ENCODE assay signal across 10 cellular contexts in genomic region chr11:74696932-74697687, GRCh38. TPM values are rescaled to one million over a fixed set of nuclear protein-coding genes. Genes with fewer than 3 reads are reported as not detected.
DNase-seq lines count a peak whose midpoint lies in the region; ATAC-seq and TF ChIP-seq lines count a peak whose summit lies in the region.
"Had no signal": no experiment of that assay in that cellular context is flagged by ENCODE, and none has a peak within 500 bp of the region (broad histone marks: within the 10 kb centered on the region; RNA-seq: fewer than 3 reads in every experiment).

No MANE protein-coding gene starts in this region.

- H3K4me3 ChIP-seq in ACC112 (ENCODE audit: low read depth, low read length) (peak overlapping the region; percentile 61; the same call in 1 of the 2 replicates), adipocyte (ENCODE audit: low read length) (peak overlapping the region; percentile 60)
- no peak overlapping the region for H3K4me3 ChIP-seq in CD8-positive, alpha-beta T cell (ENCODE audit: low read depth, low read length)

- peak overlapping the region; percentile 22 for H3K9ac ChIP-seq in adipocyte (ENCODE audit: low read length)

- POLR2A ChIA-PET in CD8-positive, alpha-beta T cell (lab: Charles Lee) = no interaction called here

- peaks cover 15% of the 10 kb centered on the region for H3K4me1 ChIP-seq in ACC112 (ENCODE audit: control insufficient read depth, insufficient read depth, low read length, unreplicated experiment)
- H3K4me1 ChIP-seq in adipocyte (ENCODE audit: control insufficient read depth, insufficient read depth, low read length) = peaks cover 28% of the 10 kb centered on the region
- H3K4me1 ChIP-seq in CD8-positive, alpha-beta T cell (ENCODE audit: insufficient read depth, low read length) = no peaks in the 10 kb centered on the region

- DNase-seq in adipocyte (ENCODE audit: low read depth) (peak; percentile 86), Right ventricle myocardium inferior (ENCODE audit: missing footprints) (peak; percentile 87), nephron progenitor cell (peak; percentile 36), Calu3 (no peak), cortex of kidney (lab: John Stamatoyannopoulos, UW) (no peak)
- no peak for DNase-seq in CD8-positive, alpha-beta T cell
- DNase-seq: stimulated activated CD4-positive, alpha-beta T cell treated with anti-CD3 and anti-CD28 coated beads, Interleukin-2, amount 100 ng/mL, for 24 hours had no signal

- intact Hi-C loops in Right ventricle myocardium inferior (cut with DNase I) = no loop called here
- intact Hi-C loops in Calu3 (cut with micrococcal nuclease; ENCODE audit: unreplicated experiment) = no loop called here
- intact Hi-C loops in CD8-positive, alpha-beta T cell (cut with DNase I, micrococcal nuclease) = no loop called here

- ATAC-seq in Right ventricle myocardium inferior (peak; percentile 90), HG03378 (IDR thresholded peaks at IDR 0.05; ENCODE audit: unreplicated experiment) (no peak)
- no peak for ATAC-seq in CD8-positive, alpha-beta T cell

- no peaks in the 10 kb centered on the region for H3K36me3 Mint-ChIP-seq in nephron progenitor cell (ENCODE audit: low read depth)
- peaks cover under 1% of the 10 kb centered on the region for H3K36me3 Mint-ChIP-seq in Calu3 (ENCODE audit: insufficient read depth, unreplicated experiment)
- no peaks in the 10 kb centered on the region for H3K36me3 Mint-ChIP-seq in CD8-positive, alpha-beta T cell

- H3K36me3 ChIP-seq in ACC112 (ENCODE audit: insufficient read depth, low read length) = no peaks in the 10 kb centered on the region
- H3K36me3 ChIP-seq in adipocyte (ENCODE audit: control insufficient read depth, insufficient read depth, low read length, severe bottlenecking) = no peaks in the 10 kb centered on the region
- H3K36me3 ChIP-seq in CD8-positive, alpha-beta T cell (ENCODE audit: insufficient read depth, low read length) = no peaks in the 10 kb centered on the region

- H3K79me2 ChIP-seq in ACC112 (ENCODE audit: control insufficient read depth, insufficient read depth, low read length, unreplicated experiment) = no peaks in the 10 kb centered on the region

- H3K9me3 Mint-ChIP-seq in nephron progenitor cell (no peaks in the 10 kb centered on the region), Calu3 (ENCODE audit: low read depth, unreplicated experiment) (no peaks in the 10 kb centered on the region)
- no peaks in the 10 kb centered on the region for H3K9me3 Mint-ChIP-seq in CD8-positive, alpha-beta T cell

- H3K4me3 Mint-ChIP-seq in nephron progenitor cell = peak overlapping the region; percentile 28
- no peak overlapping the region for H3K4me3 Mint-ChIP-seq in Calu3 (ENCODE audit: low read depth, unreplicated experiment)
- H3K4me3 Mint-ChIP-seq in CD8-positive, alpha-beta T cell = no peak overlapping the region

- no peaks in the 10 kb centered on the region for H3K9me3 ChIP-seq in adipocyte (ENCODE audit: control insufficient read depth, low read length)
- no peaks in the 10 kb centered on the region for H3K9me3 ChIP-seq in CD8-positive, alpha-beta T cell (ENCODE audit: low read length)

- TF ChIP-seq CTCF in nephron progenitor cell (IDR thresholded peaks at IDR 0.05) = no peak
- TF ChIP-seq CTCF in Calu3 (IDR thresholded peaks at IDR 0.05; ENCODE audit: unreplicated experiment) = no peak
- no peak for TF ChIP-seq CTCF in CD8-positive, alpha-beta T cell (IDR thresholded peaks at IDR 0.05)

- BruUV-seq in Calu3 (replicated peaks; lab: Mats Ljungman, UMichigan) = no TSS peak

- H3K27ac Mint-ChIP-seq in nephron progenitor cell (no peak overlapping the region), Calu3 (ENCODE audit: unreplicated experiment) (no peak overlapping the region)
- H3K27ac Mint-ChIP-seq in CD8-positive, alpha-beta T cell = no peak overlapping the region

- H3K27me3 Mint-ChIP-seq in nephron progenitor cell (ENCODE audit: low read depth, poor library complexity) = peaks cover 29% of the 10 kb centered on the region
- peaks cover 37% of the 10 kb centered on the region for H3K27me3 Mint-ChIP-seq in Calu3 (ENCODE audit: unreplicated experiment)
- peaks cover 22% of the 10 kb centered on the region for H3K27me3 Mint-ChIP-seq in CD8-positive, alpha-beta T cell (ENCODE audit: low read depth)

- CTCF ChIA-PET in Calu3 (lab: Charles Lee) = no interaction called here
- CTCF ChIA-PET in CD8-positive, alpha-beta T cell (lab: Charles Lee) = no interaction called here

- peak overlapping the region; percentile 92 for H3K27ac ChIP-seq in ACC112 (ENCODE audit: low read depth, low read length)
- no peak overlapping the region for H3K27ac ChIP-seq in CD8-positive, alpha-beta T cell (ENCODE audit: low read depth, low read length)

- H3K4me1 Mint-ChIP-seq in nephron progenitor cell (peaks cover 24% of the 10 kb centered on the region), Calu3 (ENCODE audit: low read depth, unreplicated experiment) (peaks cover 14% of the 10 kb centered on the region)
- H3K4me1 Mint-ChIP-seq in CD8-positive, alpha-beta T cell (ENCODE audit: low read depth) = peaks cover 5% of the 10 kb centered on the region

- peak overlapping the region; percentile 61 for H2AFZ ChIP-seq in ACC112 (ENCODE audit: low read length, unreplicated experiment)

- H3K27me3 ChIP-seq in ACC112 (ENCODE audit: insufficient read depth, low read length) = no peaks in the 10 kb centered on the region
- peaks cover 8% of the 10 kb centered on the region for H3K27me3 ChIP-seq in adipocyte (replicated peaks; ENCODE audit: control insufficient read depth, insufficient read depth, low read length)
- no peaks in the 10 kb centered on the region for H3K27me3 ChIP-seq in CD8-positive, alpha-beta T cell (ENCODE audit: insufficient read depth, low read length)

RNA-seq across cellular contexts. Expression of gene CHRDL2, which starts 34.1 kb away (rescaled TPM):
- total RNA-seq in Right ventricle myocardium inferior (34.3 TPM), Calu3 (2022) (not detected in 2 replicates)
- total RNA-seq in CD8-positive, alpha-beta T cell = not detected
- total RNA-seq: A172 had no signal

RNA-seq across cellular contexts. Expression of gene RNF169, which starts 51.5 kb away (rescaled TPM):
- total RNA-seq in Right ventricle myocardium inferior (10.4 TPM), Calu3 (2022) (20.7 and 22.5 TPM in 2 replicates)
- total RNA-seq in CD8-positive, alpha-beta T cell = 10 to 100 TPM; 14.1 to 14.8 TPM

Comparison
In these comparisons a context has a peak if more than half of its experiments do, and no peak if none do; other contexts are left out.
1. DNase-seq: peak in adipocyte (single experiment), Right ventricle myocardium inferior (single experiment) and nephron progenitor cell (single experiment); none in Calu3 (single experiment), cortex of kidney (single experiment) and CD8-positive, alpha-beta T cell (0 of 7).
2. RNA of gene CHRDL2, which starts 34.1 kb away (total RNA-seq): 34.3 TPM in Right ventricle myocardium inferior (single experiment); not detected in CD8-positive, alpha-beta T cell and not detected in Calu3; every median in the first group is over 10 times any median in the second.